In genomic region chr1:155002479-155003226, GRCh38 we compare ENCODE assay signal across 1 cellular context.
TF ChIP-seq lines count a peak whose summit lies in the region.

ZBTB7B (plus strand) TSS chr1:155002802; CDS start chr1:155014661, 11,859 bp downstream.

TF ChIP-seq in SK-N-SH, 30 proteins besides CTCF, POLR2A, EP300 and RAD21 (continued from another document):
- TF ChIP-seq USF1 (IDR thresholded peaks at IDR 0.05; ENCODE audit: borderline replicate concordance, low read depth), result no peak
- TF ChIP-seq IRF3 (IDR thresholded peaks at IDR 0.05; ENCODE audit: low read depth, low read length), result no peak
TF ChIP-seq in SK-N-SH: peak in this region for 0.
